In genomic region chr6:35260642-35261570, GRCh38 we compare ENCODE assay signal across 2 cellular contexts.
TF ChIP-seq lines count a peak whose summit lies in the region.

No MANE protein-coding gene starts in this region.

TF ChIP-seq in SK-N-SH, 30 proteins besides CTCF, POLR2A, EP300 and RAD21 (continued from another document):
- TF ChIP-seq, protein P1, sequence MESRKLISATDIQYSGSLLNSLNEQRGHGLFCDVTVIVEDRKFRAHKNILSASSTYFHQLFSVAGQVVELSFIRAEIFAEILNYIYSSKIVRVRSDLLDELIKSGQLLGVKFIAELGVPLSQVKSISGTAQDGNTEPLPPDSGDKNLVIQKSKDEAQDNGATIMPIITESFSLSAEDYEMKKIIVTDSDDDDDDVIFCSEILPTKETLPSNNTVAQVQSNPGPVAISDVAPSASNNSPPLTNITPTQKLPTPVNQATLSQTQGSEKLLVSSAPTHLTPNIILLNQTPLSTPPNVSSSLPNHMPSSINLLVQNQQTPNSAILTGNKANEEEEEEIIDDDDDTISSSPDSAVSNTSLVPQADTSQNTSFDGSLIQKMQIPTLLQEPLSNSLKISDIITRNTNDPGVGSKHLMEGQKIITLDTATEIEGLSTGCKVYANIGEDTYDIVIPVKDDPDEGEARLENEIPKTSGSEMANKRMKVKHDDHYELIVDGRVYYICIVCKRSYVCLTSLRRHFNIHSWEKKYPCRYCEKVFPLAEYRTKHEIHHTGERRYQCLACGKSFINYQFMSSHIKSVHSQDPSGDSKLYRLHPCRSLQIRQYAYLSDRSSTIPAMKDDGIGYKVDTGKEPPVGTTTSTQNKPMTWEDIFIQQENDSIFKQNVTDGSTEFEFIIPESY (IDR thresholded peaks at IDR 0.05; ENCODE audit: borderline replicate concordance, low read depth): no peak
- no peak for TF ChIP-seq MEF2A (IDR thresholded peaks at IDR 0.05; ENCODE audit: borderline replicate concordance, low read depth)
- TF ChIP-seq SMC3 (IDR thresholded peaks at IDR 0.05; ENCODE audit: low read depth, low read length): no peak
- no peak for TF ChIP-seq JUND (IDR thresholded peaks at IDR 0.05)
- TF ChIP-seq USF2 (IDR thresholded peaks at IDR 0.05; ENCODE audit: borderline replicate concordance, low read depth, low read length): no peak
- no peak for TF ChIP-seq TCF12 (IDR thresholded peaks at IDR 0.05)
- TF ChIP-seq PBX3 (IDR thresholded peaks at IDR 0.05): no peak
TF ChIP-seq in SK-N-SH: peak in this region for 0.

TF ChIP-seq in SK-N-SH treated with all-trans-retinoic acid at 6 μM for 48 hours, 23 proteins besides CTCF, POLR2A, EP300 and RAD21 (continued from another document):
- TF ChIP-seq, protein P2, sequence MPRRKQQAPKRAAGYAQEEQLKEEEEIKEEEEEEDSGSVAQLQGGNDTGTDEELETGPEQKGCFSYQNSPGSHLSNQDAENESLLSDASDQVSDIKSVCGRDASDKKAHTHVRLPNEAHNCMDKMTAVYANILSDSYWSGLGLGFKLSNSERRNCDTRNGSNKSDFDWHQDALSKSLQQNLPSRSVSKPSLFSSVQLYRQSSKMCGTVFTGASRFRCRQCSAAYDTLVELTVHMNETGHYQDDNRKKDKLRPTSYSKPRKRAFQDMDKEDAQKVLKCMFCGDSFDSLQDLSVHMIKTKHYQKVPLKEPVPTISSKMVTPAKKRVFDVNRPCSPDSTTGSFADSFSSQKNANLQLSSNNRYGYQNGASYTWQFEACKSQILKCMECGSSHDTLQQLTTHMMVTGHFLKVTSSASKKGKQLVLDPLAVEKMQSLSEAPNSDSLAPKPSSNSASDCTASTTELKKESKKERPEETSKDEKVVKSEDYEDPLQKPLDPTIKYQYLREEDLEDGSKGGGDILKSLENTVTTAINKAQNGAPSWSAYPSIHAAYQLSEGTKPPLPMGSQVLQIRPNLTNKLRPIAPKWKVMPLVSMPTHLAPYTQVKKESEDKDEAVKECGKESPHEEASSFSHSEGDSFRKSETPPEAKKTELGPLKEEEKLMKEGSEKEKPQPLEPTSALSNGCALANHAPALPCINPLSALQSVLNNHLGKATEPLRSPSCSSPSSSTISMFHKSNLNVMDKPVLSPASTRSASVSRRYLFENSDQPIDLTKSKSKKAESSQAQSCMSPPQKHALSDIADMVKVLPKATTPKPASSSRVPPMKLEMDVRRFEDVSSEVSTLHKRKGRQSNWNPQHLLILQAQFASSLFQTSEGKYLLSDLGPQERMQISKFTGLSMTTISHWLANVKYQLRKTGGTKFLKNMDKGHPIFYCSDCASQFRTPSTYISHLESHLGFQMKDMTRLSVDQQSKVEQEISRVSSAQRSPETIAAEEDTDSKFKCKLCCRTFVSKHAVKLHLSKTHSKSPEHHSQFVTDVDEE (CRISPR knock-in tag; IDR thresholded peaks at IDR 0.05): no peak
